ENCODE assay signal across 9 cellular contexts in genomic region chr1:86155807-86156561, GRCh38. TPM values are rescaled to one million over a fixed set of nuclear protein-coding genes. Genes with fewer than 3 reads are reported as not detected.
DNase-seq lines count a peak whose midpoint lies in the region; ATAC-seq and TF ChIP-seq lines count a peak whose summit lies in the region.
"Had no signal": no experiment of that assay in that cellular context is flagged by ENCODE, and none has a peak within 500 bp of the region (broad histone marks: within the 10 kb centered on the region; RNA-seq: fewer than 3 reads in every experiment).

No MANE protein-coding gene starts in this region.

- H3K27ac ChIP-seq in neural progenitor cell = no peak overlapping the region

- peak overlapping the region; percentile 91 for H3K4me2 ChIP-seq in neural progenitor cell

- H3K36me3 ChIP-seq in GM06990 (ENCODE audit: control insufficient read depth, insufficient read depth, low read length) (no peaks in the 10 kb centered on the region), neural progenitor cell (no peaks in the 10 kb centered on the region)

- H3K9ac ChIP-seq in neural progenitor cell = no peak overlapping the region

- H3K36me3 Mint-ChIP-seq in neural progenitor cell = no peaks in the 10 kb centered on the region

- H3K9me3 Mint-ChIP-seq in neural progenitor cell = no peaks in the 10 kb centered on the region

- peak overlapping the region; percentile 28 for H2AFZ ChIP-seq in neural progenitor cell (replicated peaks)

- H3F3A ChIP-seq in neural progenitor cell (ENCODE audit: low read depth) = peaks cover 8% of the 10 kb centered on the region

- H3K4me1 ChIP-seq in neural progenitor cell = peaks cover 18% of the 10 kb centered on the region

- no peak overlapping the region for H3K27ac Mint-ChIP-seq in neural progenitor cell

- no peaks in the 10 kb centered on the region for H4K20me1 ChIP-seq in neural progenitor cell (ENCODE audit: low read depth)

- peaks cover 16% of the 10 kb centered on the region for H3K27me3 Mint-ChIP-seq in neural progenitor cell (ENCODE audit: insufficient read depth, low read depth)

- no peak overlapping the region for H3K4me3 ChIP-seq in GM06990 (replicated peaks; ENCODE audit: low read depth, low read length)
- peak overlapping the region; percentile 47 for H3K4me3 ChIP-seq in neural progenitor cell
- H3K4me3 ChIP-seq: K562 had no signal

- H3K9me3 ChIP-seq in neural progenitor cell (ENCODE audit: low read depth) = no peaks in the 10 kb centered on the region

- DNase-seq in GM06990 (ENCODE audit: extremely low read depth, insufficient read length) (peak; percentile 4), NOMO-1 treated with DMSO at 0.1 percent for 48 hours (lab: John Stamatoyannopoulos, UW; ENCODE audit: unreplicated experiment) (peak; percentile 45), fibroblast of peridontal ligament (ENCODE audit: extremely low read depth) (peak; percentile 71), neural progenitor cell (ENCODE audit: low spot score) (peak; percentile 55), amygdala (lab: John Stamatoyannopoulos, UW) (no peak), NCI-H2171 (lab: John Stamatoyannopoulos, UW) (no peak)
- no peak for DNase-seq in stimulated activated CD4-positive, alpha-beta T cell treated with anti-CD3 and anti-CD28 coated beads, Interleukin-1b, Interleukin-23, amount 100 ng/mL, for 48 hours

- no peaks in the 10 kb centered on the region for H3K79me2 ChIP-seq in neural progenitor cell (ENCODE audit: low read depth)

- peaks cover 2% of the 10 kb centered on the region for H3K27me3 ChIP-seq in GM06990 (replicated peaks; ENCODE audit: control insufficient read depth, insufficient read depth, low read length)
- H3K27me3 ChIP-seq in neural progenitor cell = peaks cover 99% of the 10 kb centered on the region

- peak overlapping the region; percentile 79 for H3K4me3 Mint-ChIP-seq in neural progenitor cell

- TF ChIP-seq CTCF in GM06990 (IDR thresholded peaks at IDR 0.05; ENCODE audit: insufficient read depth, low read length, poor library complexity, severe bottlenecking) = no peak
- no peak for TF ChIP-seq CTCF in neural progenitor cell (IDR thresholded peaks at IDR 0.05)

- H3K4me1 Mint-ChIP-seq in neural progenitor cell = peaks cover 20% of the 10 kb centered on the region

- no peak for ATAC-seq in GM18858 (IDR thresholded peaks at IDR 0.05; ENCODE audit: unreplicated experiment)

RNA-seq across cellular contexts. Expression of gene COL24A1, which starts 0.6 kb away (rescaled TPM):
- not detected in 2 replicates for total RNA-seq in neural progenitor cell (ENCODE audit: low replicate concordance)

Comparison
In these comparisons a context has a peak if more than half of its experiments do, and no peak if none do; other contexts are left out.
1. DNase-seq: peak in GM06990 (single experiment), NOMO-1 treated with DMSO at 0.1 percent for 48 hours (single experiment), fibroblast of peridontal ligament (single experiment) and neural progenitor cell (single experiment); none in stimulated activated CD4-positive, alpha-beta T cell treated with anti-CD3 and anti-CD28 coated beads, Interleukin-1b, Interleukin-23, amount 100 ng/mL, for 48 hours (single experiment), amygdala (0 of 56) and NCI-H2171 (single experiment).